1 cellular context compared by ENCODE assay signal in genomic region chr16:69014811-69015210, GRCh38.
TF ChIP-seq lines count a peak whose summit lies in the region.

No MANE protein-coding gene starts in this region.

TF ChIP-seq in H1, 55 proteins besides CTCF, POLR2A, EP300 and RAD21:
- TF ChIP-seq CTBP2 (IDR thresholded peaks at IDR 0.05; ENCODE audit: borderline replicate concordance, insufficient read depth, insufficient read length, low read length) (no peak), BCL11A (IDR thresholded peaks at IDR 0.05; ENCODE audit: low read depth in 2 of 2, low read length in 2 of 2) (no peak), GABPA (IDR thresholded peaks at IDR 0.05; ENCODE audit: borderline replicate concordance, insufficient read depth, low read length) (no peak)
